14 cellular contexts compared by ENCODE assay signal in genomic region chr4:26196567-26196966, GRCh38.
DNase-seq lines count a peak whose midpoint lies in the region; ATAC-seq lines count a peak whose summit lies in the region.
"Had no signal": no experiment of that assay in that cellular context is flagged by ENCODE, and none has a peak within 500 bp of the region (broad histone marks: within the 10 kb centered on the region; RNA-seq: fewer than 3 reads in every experiment).

No MANE protein-coding gene starts in this region.

- peaks cover 84% of the 10 kb centered on the region for H3K4me1 Mint-ChIP-seq in stimulated activated naive CD8-positive, alpha-beta T cell treated with anti-CD3 and anti-CD28 coated beads, Interleukin-15, Interleukin-2, amounts not matched to agents 100 ng/mL and 50 ng/mL, for 24 hours (ENCODE audit: low read depth)
- H3K4me1 Mint-ChIP-seq in central memory CD8-positive, alpha-beta T cell: peaks cover 36% of the 10 kb centered on the region

- no peak for DNase-seq in stimulated activated naive CD8-positive, alpha-beta T cell treated with anti-CD3 and anti-CD28 coated beads, Interleukin-15, Interleukin-2, amounts not matched to agents 100 U/mL and 50 U/mL, for 24 hours
- DNase-seq in SK-N-DZ (ENCODE audit: low spot score) (peak; percentile 17), NK-92 (lab: John Stamatoyannopoulos, UW; ENCODE audit: unreplicated experiment) (no peak), NCI-H128 (lab: John Stamatoyannopoulos, UW; ENCODE audit: unreplicated experiment) (no peak), NCI-H2029 treated with DMSO at 0.1 percent for 48 hours (lab: John Stamatoyannopoulos, UW) (no peak)
- no peak for DNase-seq in central memory CD8-positive, alpha-beta T cell (ENCODE audit: low spot score in 2 of 2)
- DNase-seq: DND-41, endodermal cell, left lung, mucosa of descending colon, NCI-H1694 treated with DMSO at 0.1 percent for 48 hours, WERI-Rb-1 had no signal

- H3K27ac Mint-ChIP-seq in stimulated activated naive CD8-positive, alpha-beta T cell treated with anti-CD3 and anti-CD28 coated beads, Interleukin-15, Interleukin-2, amounts not matched to agents 100 ng/mL and 50 ng/mL, for 24 hours: peak overlapping the region; percentile 95
- peak overlapping the region; percentile 36 for H3K27ac Mint-ChIP-seq in central memory CD8-positive, alpha-beta T cell (ENCODE audit: low read depth)
- H3K27ac Mint-ChIP-seq: endodermal cell, IgD-negative memory B cell had no signal

- H3K9me3 Mint-ChIP-seq in stimulated activated naive CD8-positive, alpha-beta T cell treated with anti-CD3 and anti-CD28 coated beads, Interleukin-15, Interleukin-2, amounts not matched to agents 100 ng/mL and 50 ng/mL, for 24 hours: no peaks in the 10 kb centered on the region
- no peaks in the 10 kb centered on the region for H3K9me3 Mint-ChIP-seq in central memory CD8-positive, alpha-beta T cell
- H3K9me3 Mint-ChIP-seq: endodermal cell had no signal

- no peak overlapping the region for H3K4me3 Mint-ChIP-seq in stimulated activated naive CD8-positive, alpha-beta T cell treated with anti-CD3 and anti-CD28 coated beads, Interleukin-15, Interleukin-2, amounts not matched to agents 100 ng/mL and 50 ng/mL, for 24 hours
- no peak overlapping the region for H3K4me3 Mint-ChIP-seq in central memory CD8-positive, alpha-beta T cell
- H3K4me3 Mint-ChIP-seq: endodermal cell, IgD-negative memory B cell had no signal

- ATAC-seq in stimulated activated naive CD8-positive, alpha-beta T cell treated with anti-CD3 and anti-CD28 coated beads, Interleukin-15, Interleukin-2, amounts not matched to agents 100 U/mL and 50 U/mL, for 24 hours: no peak
- ATAC-seq in central memory CD8-positive, alpha-beta T cell (replicated peaks; ENCODE audit: extremely low read depth, poor library complexity, severe bottlenecking): no peak

- H3K27me3 Mint-ChIP-seq in stimulated activated naive CD8-positive, alpha-beta T cell treated with anti-CD3 and anti-CD28 coated beads, Interleukin-15, Interleukin-2, amounts not matched to agents 100 ng/mL and 50 ng/mL, for 24 hours: no peaks in the 10 kb centered on the region
- no peaks in the 10 kb centered on the region for H3K27me3 Mint-ChIP-seq in central memory CD8-positive, alpha-beta T cell

- H3K36me3 Mint-ChIP-seq in stimulated activated naive CD8-positive, alpha-beta T cell treated with anti-CD3 and anti-CD28 coated beads, Interleukin-15, Interleukin-2, amounts not matched to agents 100 ng/mL and 50 ng/mL, for 24 hours (ENCODE audit: low read depth): no peaks in the 10 kb centered on the region
- H3K36me3 Mint-ChIP-seq in central memory CD8-positive, alpha-beta T cell (ENCODE audit: insufficient read depth): no peaks in the 10 kb centered on the region
- H3K36me3 Mint-ChIP-seq: IgD-negative memory B cell had no signal
